Comparison of ENCODE assay signal across 37 cellular contexts in the genomic region with DNA sequence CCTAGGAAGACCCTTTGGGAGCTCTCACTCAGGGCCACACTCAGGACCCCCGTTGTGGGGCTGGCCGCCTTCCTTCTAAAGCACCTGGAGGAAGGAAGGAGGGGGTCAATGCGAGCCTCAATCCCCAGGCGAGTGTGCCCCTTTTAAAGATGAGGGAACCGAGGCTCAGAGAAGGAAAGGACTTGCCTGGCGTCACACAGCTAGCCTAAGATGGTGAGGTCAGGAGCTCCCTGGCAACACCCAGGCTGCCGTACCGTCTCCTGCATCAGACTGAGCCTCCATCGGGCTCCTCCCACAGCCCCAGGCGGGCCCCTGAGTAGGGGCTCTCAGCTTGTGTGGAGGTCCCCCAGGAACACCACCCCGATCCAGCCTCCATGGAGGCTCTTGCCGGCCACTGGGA. TPM values are rescaled to one million over a fixed set of nuclear protein-coding genes. Genes with fewer than 3 reads are reported as not detected.
A peak's percentile ranks its signal among the peaks of the same experiment; 100 is the strongest.
DNase-seq lines count a peak whose midpoint lies in the region; ATAC-seq, FAIRE-seq and TF ChIP-seq lines count a peak whose summit lies in the region.
"Had no signal": no experiment of that assay in that cellular context is flagged by ENCODE, and none has a peak within 500 bp of the region (broad histone marks: within the 10 kb centered on the region; RNA-seq: fewer than 3 reads in every experiment).

No MANE protein-coding gene starts in this region.

- H3K4me2 ChIP-seq in GM23338 (peak overlapping the region; percentile 80; the same call in 1 of the 2 replicates), H1 (ENCODE audit: insufficient read depth in 1 of 2, low read depth in 2 of 2, low read length in 2 of 2) (peak overlapping the region; percentile 48 to 89), neural progenitor cell (peak overlapping the region; percentile 69)

- no peak overlapping the region for H2AK5ac ChIP-seq in H1 (ENCODE audit: low read depth, low read length)

- H4K20me1 ChIP-seq in GM23338 (replicated peaks; ENCODE audit: insufficient read depth) (no peaks in the 10 kb centered on the region), H1 (replicated peaks in 1 of 2; ENCODE audit: control insufficient read depth in 1 of 2, insufficient read depth in 2 of 2, low read length in 2 of 2) (no peaks in the 10 kb centered on the region), neural progenitor cell (ENCODE audit: low read depth) (peaks cover 21% of the 10 kb centered on the region)

- no peaks in the 10 kb centered on the region for H3K4me1 ChIP-seq in BE2C
- H3K4me1 ChIP-seq in GM23338 (ENCODE audit: insufficient read depth) = peaks cover 5% of the 10 kb centered on the region
- peaks cover 0 to 23% (median 15%) of the 10 kb centered on the region in 4 experiments; a peak in 6 of 7 replicates for H3K4me1 ChIP-seq in H1 (replicated peaks in 1 of 4; ENCODE audit: control insufficient read depth in 3 of 4, insufficient read depth in 4 of 4, low read length in 3 of 4)
- H3K4me1 ChIP-seq in neural progenitor cell = peaks cover 21% of the 10 kb centered on the region
- H3K4me1 ChIP-seq: pancreas had no signal

- H2BK12ac ChIP-seq in H1 (ENCODE audit: low read depth, low read length) = no peak overlapping the region

- DNase-seq in BE2C (peak; percentile 5), GM23338 (ENCODE audit: low spot score) (no peak), H1 (ENCODE audit: low read depth in 1 of 2, low spot score in 2 of 2) (no peak), neural progenitor cell (ENCODE audit: low spot score) (no peak), SHP77 (lab: John Stamatoyannopoulos, UW) (no peak), OCI-M2 (lab: John Stamatoyannopoulos, UW; ENCODE audit: unreplicated experiment) (no peak), ecto neural progenitor cell (ENCODE audit: low spot score) (no peak)
- DNase-seq: activated CD4-positive, alpha-beta memory T cell treated with anti-CD3 and anti-CD28 coated beads, Interleukin-2, amount 10 ng/mL, durations not matched to agents 7 days and 5 days; activated CD8-positive, alpha-beta memory T cell treated with anti-CD3 and anti-CD28 coated beads, Interleukin-2, amount 50 U/mL, for 48 hours; activated naive CD4-positive, alpha-beta T cell treated with Interleukin-2 at 50 U/mL for 16 hours; AML-193; CD8-positive, alpha-beta T cell; cerebellar nuclear complex; DMS 273 treated with DMSO at 0.1 percent for 48 hours; esophagus squamous epithelium; foreskin melanocyte; heart right ventricle; KG1; MG63; natural killer cell; NCI-H2029 treated with DMSO at 0.1 percent for 48 hours; NCI-H526; NK-92 treated with Interleukin-12 subunit alpha and Interleukin-12 subunit beta, amount 100 ng/mL, for 24 hours; SHP77 treated with DMSO at 0.1 percent for 48 hours; stimulated activated CD4-positive, alpha-beta T cell treated with anti-CD3 and anti-CD28 coated beads, Interleukin-4, amount 100 ng/mL, for 4 hours had no signal

- no peak overlapping the region for H3K9ac ChIP-seq in H1 (replicated peaks in 1 of 4; ENCODE audit: extremely low read depth in 1 of 4, low read depth in 3 of 4, low read length in 3 of 4)
- no peak overlapping the region for H3K9ac ChIP-seq in neural progenitor cell

- H3K4me3 ChIP-seq in BE2C (ENCODE audit: low read depth, low read length) (no peak overlapping the region), GM23338 (peak overlapping the region; percentile 57), H1 (ENCODE audit: extremely low read depth in 1 of 4, insufficient read depth in 2 of 4, low read depth in 3 of 4, low read length in 4 of 4) (peak overlapping the region; percentile 6 to 57 (median 26); a peak in 4 of 8 replicates), neural progenitor cell (peak overlapping the region; percentile 30)
- H3K4me3 ChIP-seq: lung, MG63 had no signal

- H3K9me3 Mint-ChIP-seq in GM23338 = no peaks in the 10 kb centered on the region
- no peaks in the 10 kb centered on the region for H3K9me3 Mint-ChIP-seq in neural progenitor cell
- H3K9me3 Mint-ChIP-seq: activated CD4-positive, alpha-beta memory T cell treated with anti-CD3 and anti-CD28 coated beads, Interleukin-2, amount 10 ng/mL, durations not matched to agents 7 days and 5 days; activated T-helper 1 cell treated with anti-CD3 and anti-CD28 coated beads, Interleukin-12 subunit alpha, Interleukin-12 subunit beta, Interleukin-2, Interleukin-4 antibody, amounts not matched to agents 30 ng/mL and 10 ng/mL and 1 ng/mL, durations not matched to agents 14 hours and 24 hours and 36 hours; CD8-positive, alpha-beta T cell; natural killer cell; T-helper 2 cell treated with Interferon-gamma antibody and Interleukin-4, amounts not matched to agents 5 μg/mL and 100 μg/mL, for 36 hours had no signal

- H3K27ac Mint-ChIP-seq in GM23338 (no peak overlapping the region), neural progenitor cell (no peak overlapping the region)
- H3K27ac Mint-ChIP-seq: activated CD4-positive, alpha-beta memory T cell treated with anti-CD3 and anti-CD28 coated beads, Interleukin-2, amount 10 ng/mL, durations not matched to agents 7 days and 5 days; activated T-helper 1 cell treated with anti-CD3 and anti-CD28 coated beads, Interleukin-12 subunit alpha, Interleukin-12 subunit beta, Interleukin-2, Interleukin-4 antibody, amounts not matched to agents 30 ng/mL and 10 ng/mL and 1 ng/mL, durations not matched to agents 14 hours and 24 hours and 36 hours; brain; CD8-positive, alpha-beta T cell; natural killer cell; T-helper 2 cell treated with Interferon-gamma antibody and Interleukin-4, amounts not matched to agents 5 μg/mL and 100 μg/mL, for 36 hours had no signal

- no peak overlapping the region for H3K23ac ChIP-seq in H1 (ENCODE audit: insufficient read length)

- H3K56ac ChIP-seq in H1 (replicated peaks; ENCODE audit: insufficient read length, low read depth, low read length) = no peak overlapping the region

- no peaks in the 10 kb centered on the region for H3K79me1 ChIP-seq in H1 (ENCODE audit: low read depth, low read length)

- no peak overlapping the region for H3K4me3 Mint-ChIP-seq in GM23338
- H3K4me3 Mint-ChIP-seq in neural progenitor cell = no peak overlapping the region
- H3K4me3 Mint-ChIP-seq: activated CD4-positive, alpha-beta memory T cell treated with anti-CD3 and anti-CD28 coated beads, Interleukin-2, amount 10 ng/mL, durations not matched to agents 7 days and 5 days; activated T-helper 1 cell treated with anti-CD3 and anti-CD28 coated beads, Interleukin-12 subunit alpha, Interleukin-12 subunit beta, Interleukin-2, Interleukin-4 antibody, amounts not matched to agents 30 ng/mL and 10 ng/mL and 1 ng/mL, durations not matched to agents 14 hours and 24 hours and 36 hours; brain; CD8-positive, alpha-beta T cell; natural killer cell; T-helper 2 cell treated with Interferon-gamma antibody and Interleukin-4, amounts not matched to agents 5 μg/mL and 100 μg/mL, for 36 hours had no signal

- CTCF ChIA-PET in H1 (lab: Charles Lee; ENCODE audit: partially characterized antibody) = interaction anchor here (1.0 to 5.3 kb wide), 3 partner anchors 12 to 17 kb away, joined by 3 to 53 read pairs (median 11); no protein-coding TSS in a partner anchor

- H3K79me2 ChIP-seq in GM23338 (replicated peaks; ENCODE audit: insufficient read depth) = no peaks in the 10 kb centered on the region
- no peaks in the 10 kb centered on the region for H3K79me2 ChIP-seq in H1 (ENCODE audit: control insufficient read depth in 1 of 2, insufficient read depth in 2 of 2, low read length in 2 of 2)
- H3K79me2 ChIP-seq in neural progenitor cell (ENCODE audit: low read depth) = no peaks in the 10 kb centered on the region

- no peak for FAIRE-seq in H1 (lab: Jason Lieb, UNC)
- FAIRE-seq: endometrium, GM12892, pancreas had no signal

- peak; percentile 49 for ATAC-seq in GM23338
- no peak for ATAC-seq in HG03460 (IDR thresholded peaks at IDR 0.05; ENCODE audit: unreplicated experiment)
- ATAC-seq: CD8-positive, alpha-beta T cell; natural killer cell had no signal

- POLR2A ChIA-PET in H1 (lab: Charles Lee; ENCODE audit: partially characterized antibody) = no interaction called here

- H3K14ac ChIP-seq in H1 (ENCODE audit: insufficient read length) = no peak overlapping the region

- H3F3A ChIP-seq in GM23338 (replicated peaks; ENCODE audit: low read depth) (no peaks in the 10 kb centered on the region), neural progenitor cell (ENCODE audit: low read depth) (peaks cover 15% of the 10 kb centered on the region)

- no peak overlapping the region for H2BK20ac ChIP-seq in H1 (ENCODE audit: low read length)

- H2AFZ ChIP-seq in GM23338 = peak overlapping the region; percentile 90
- no peak overlapping the region for H2AFZ ChIP-seq in H1 (ENCODE audit: low read length)
- no peak overlapping the region for H2AFZ ChIP-seq in neural progenitor cell (replicated peaks)

- no peak for TF ChIP-seq RAD21 in H1 (IDR thresholded peaks at IDR 0.05 in 1 of 2, conservative IDR thresholded peaks at IDR 0.05 in 1 of 2; ENCODE audit: low read depth in 2 of 2, low read length in 2 of 2)

- H3K27me3 Mint-ChIP-seq in GM23338 (ENCODE audit: insufficient read depth, low read depth, poor library complexity) (peaks cover 11% of the 10 kb centered on the region), neural progenitor cell (ENCODE audit: insufficient read depth, low read depth) (peaks cover 7% of the 10 kb centered on the region)
- H3K27me3 Mint-ChIP-seq: activated CD4-positive, alpha-beta memory T cell treated with anti-CD3 and anti-CD28 coated beads, Interleukin-2, amount 10 ng/mL, durations not matched to agents 7 days and 5 days had no signal

- no peak overlapping the region; the same call in 1 of the 2 replicates for H2BK15ac ChIP-seq in H1 (ENCODE audit: low read length)

- TF ChIP-seq CTCF in BE2C (IDR thresholded peaks at IDR 0.05; ENCODE audit: low read depth, low read length) (no peak), GM23338 (conservative IDR thresholded peaks at IDR 0.05; ENCODE audit: low read depth in 2 of 2) (no peak), H1 (IDR thresholded peaks at IDR 0.05; ENCODE audit: control extremely low read depth in 1 of 3, insufficient read depth in 1 of 3, low read depth in 1 of 3, low read length in 3 of 3) (no peak), neural progenitor cell (IDR thresholded peaks at IDR 0.05) (no peak)

- no peaks in the 10 kb centered on the region for H3K36me3 Mint-ChIP-seq in GM23338 (ENCODE audit: low read depth)
- no peaks in the 10 kb centered on the region for H3K36me3 Mint-ChIP-seq in neural progenitor cell
- H3K36me3 Mint-ChIP-seq: brain; CD8-positive, alpha-beta T cell; natural killer cell had no signal

- H4K91ac ChIP-seq in H1 (replicated peaks; ENCODE audit: insufficient read length, low read length) = peak overlapping the region; percentile 25

- no peaks in the 10 kb centered on the region for H3K9me3 ChIP-seq in BE2C
- H3K9me3 ChIP-seq in H1 (ENCODE audit: insufficient read depth in 2 of 2, low read depth in 1 of 2, low read length in 1 of 2) = no peaks in the 10 kb centered on the region
- H3K9me3 ChIP-seq in neural progenitor cell (ENCODE audit: low read depth) = no peaks in the 10 kb centered on the region
- H3K9me3 ChIP-seq: esophagus squamous epithelium, heart right ventricle, MG63, pancreas had no signal

- H3K18ac ChIP-seq in H1 (ENCODE audit: extremely low read depth, low read length) = no peak overlapping the region; the same call in 1 of the 2 replicates

- peaks cover 16% of the 10 kb centered on the region for H3K4me1 Mint-ChIP-seq in GM23338
- peaks cover 22% of the 10 kb centered on the region for H3K4me1 Mint-ChIP-seq in neural progenitor cell
- H3K4me1 Mint-ChIP-seq: activated CD4-positive, alpha-beta memory T cell treated with anti-CD3 and anti-CD28 coated beads, Interleukin-2, amount 10 ng/mL, durations not matched to agents 7 days and 5 days; natural killer cell had no signal

- no peaks in the 10 kb centered on the region; the same call in 1 of the 2 replicates for H3K23me2 ChIP-seq in H1 (ENCODE audit: low read depth, low read length)

- H3K4ac ChIP-seq in H1 (replicated peaks; ENCODE audit: insufficient read length, low read depth, low read length) = no peak overlapping the region

- H4K5ac ChIP-seq in H1 (ENCODE audit: insufficient read length, low read depth, low read length) = no peak overlapping the region

- no peak for TF ChIP-seq EP300 in H1 (IDR thresholded peaks at IDR 0.05; ENCODE audit: borderline replicate concordance in 1 of 2, low read depth in 2 of 2, low read length in 2 of 2)

- H2BK120ac ChIP-seq in H1 (replicated peaks; ENCODE audit: low read depth, low read length) = no peak overlapping the region

- H3K27ac ChIP-seq in GM23338 (ENCODE audit: low read depth) (no peak overlapping the region), H1 (ENCODE audit: low read depth, low read length) (no peak overlapping the region), neural progenitor cell (no peak overlapping the region)
- H3K27ac ChIP-seq: esophagus squamous epithelium, heart right ventricle, pancreas had no signal

- TF ChIP-seq POLR2A in H1 (IDR thresholded peaks at IDR 0.05; ENCODE audit: control extremely low read depth in 1 of 2, low read depth in 2 of 2, low read length in 2 of 2) = no peak

- no peak overlapping the region for H2BK5ac ChIP-seq in H1 (ENCODE audit: low read depth, low read length)

- no peaks in the 10 kb centered on the region for H3K36me3 ChIP-seq in BE2C
- H3K36me3 ChIP-seq in GM23338 (ENCODE audit: insufficient read depth) = no peaks in the 10 kb centered on the region
- no peaks in the 10 kb centered on the region for H3K36me3 ChIP-seq in H1 (ENCODE audit: control insufficient read depth in 2 of 4, insufficient read depth in 4 of 4, low read length in 3 of 4)
- H3K36me3 ChIP-seq in neural progenitor cell = no peaks in the 10 kb centered on the region
- H3K36me3 ChIP-seq: esophagus squamous epithelium, heart right ventricle, MG63, pancreas had no signal

- H3K9me2 ChIP-seq in GM23338 (ENCODE audit: insufficient read depth) = no peaks in the 10 kb centered on the region

- WGBS in H1 (ENCODE audit: extremely low coverage in 1 of 2, insufficient coverage in 1 of 2, insufficient read length in 1 of 2, insufficient replicate concordance in 2 of 2, low coverage in 1 of 2, low lambda C conversion rate in 2 of 2, missing lambda C conversion rate in 1 of 2), 2 experiments = 70% methylated on average over 11 of the region's 12 CpGs; no CpG with 5 or more reads in 1 of the 2 experiments

- H4K8ac ChIP-seq in H1 (ENCODE audit: extremely low read depth, insufficient read depth, low read length) = no peak overlapping the region

- H3K27me3 ChIP-seq in BE2C = no peaks in the 10 kb centered on the region
- H3K27me3 ChIP-seq in GM23338 (ENCODE audit: insufficient read depth) = peaks cover 11% of the 10 kb centered on the region; the same call in 1 of the 2 replicates
- peaks cover 0 to 28% (median 17%) of the 10 kb centered on the region in 4 experiments; a peak in 5 of 7 replicates for H3K27me3 ChIP-seq in H1 (replicated peaks in 1 of 4; ENCODE audit: control insufficient read depth in 3 of 4, extremely low read depth in 1 of 4, insufficient read depth in 3 of 4, low read length in 3 of 4)
- peaks cover 68% of the 10 kb centered on the region for H3K27me3 ChIP-seq in neural progenitor cell
- H3K27me3 ChIP-seq: MG63, pancreas had no signal

RNA-seq across cellular contexts. Expression of gene AIRE, which starts 0.6 kb away (rescaled TPM):
- polyA plus RNA-seq in BE2C (2012; ENCODE audit: insufficient read depth, insufficient read length, low read depth) = not detected
- total RNA-seq in GM23338 (2014; rRNA removed; shearing (Covaris generic)) = 0.10 TPM in 1 of 2 replicates, not detected in the other
- polyA plus RNA-seq in GM23338 (2016; fragmentation: Nextera tagmentation; extraction: Ambion mirVana) (not detected in 2 replicates), H1 (2011; rRNA removed) (0.09 and 0.20 TPM in 2 replicates)
- total RNA-seq in H1 (2021; fragmentation: NEBNext Ultra II Directional; extraction: Animal tissue kit (Norgen Biotek cat#: 25700)) = 0.10 TPM in 1 of 2 replicates, not detected in the other
- 0.10 TPM for polyA plus RNA-seq in H1 (2011; cell fraction: cytosol; rRNA removed)
- polyA plus RNA-seq in H1 (2011; cell fraction: nucleus; rRNA removed) = 1.0 TPM
- 0.16 to 0.23 TPM (median 0.20 TPM) in 3 of 4 replicates, not detected in the other for polyA plus RNA-seq in H1 (2012, experiment 1 of 2)
- 0.09 TPM for polyA plus RNA-seq in H1 (2012, experiment 2 of 2)
- polyA plus RNA-seq in H1 (2013, experiment 1 of 2) = 0.02 TPM
- not detected for polyA plus RNA-seq in H1 (2013, experiment 2 of 2)
- polyA minus RNA-seq in H1 (2011; rRNA and poly(A)+ RNA removed) = 0.06 and 0.10 TPM in 2 replicates
- not detected for polyA minus RNA-seq in H1 (2011; cell fraction: cytosol; rRNA and poly(A)+ RNA removed)
- polyA minus RNA-seq in H1 (2011; cell fraction: nucleus; rRNA and poly(A)+ RNA removed) = 0.30 TPM
- total RNA-seq in neural progenitor cell (ENCODE audit: low replicate concordance) = not detected in 2 replicates
- total RNA-seq: A673; activated T-helper 1 cell treated with anti-CD3 and anti-CD28 coated beads, Interleukin-12 subunit alpha, Interleukin-12 subunit beta, Interleukin-2, Interleukin-4 antibody, amounts not matched to agents 30 ng/mL and 10 ng/mL and 1 ng/mL, durations not matched to agents 14 hours and 24 hours and 36 hours; CD8-positive, alpha-beta T cell; dermis microvascular lymphatic vessel endothelial cell; esophagus squamous epithelium; natural killer cell; pancreas; subcutaneous adipose tissue had no signal
- polyA plus RNA-seq: lung had no signal

RNA-seq across cellular contexts. Expression of gene PFKL, which starts 14.8 kb away (rescaled TPM):
- 23.2 TPM for polyA plus RNA-seq in BE2C (2012; ENCODE audit: insufficient read depth, insufficient read length, low read depth)
- 92.3 and 106 TPM in 2 replicates for total RNA-seq in GM23338 (2014; rRNA removed; shearing (Covaris generic))
- polyA plus RNA-seq in GM23338 (2016; fragmentation: Nextera tagmentation; extraction: Ambion mirVana) (39.9 and 40.3 TPM in 2 replicates), H1 (2011; rRNA removed) (80.2 and 106 TPM in 2 replicates)
- total RNA-seq in H1 (2021; fragmentation: NEBNext Ultra II Directional; extraction: Animal tissue kit (Norgen Biotek cat#: 25700)) = 76.7 and 82.3 TPM in 2 replicates
- 87.2 TPM for polyA plus RNA-seq in H1 (2011; cell fraction: cytosol; rRNA removed)
- polyA plus RNA-seq in H1 (2011; cell fraction: nucleus; rRNA removed) = 210 TPM
- polyA plus RNA-seq in H1 (2012, experiment 1 of 2) = 40.8 to 95.9 TPM (median 88.0 TPM) in 4 replicates
- 60.1 TPM for polyA plus RNA-seq in H1 (2012, experiment 2 of 2)
- 42.3 TPM for polyA plus RNA-seq in H1 (2013, experiment 1 of 2)
- 40.2 TPM for polyA plus RNA-seq in H1 (2013, experiment 2 of 2)
- polyA minus RNA-seq in H1 (2011; rRNA and poly(A)+ RNA removed) = 32.1 and 43.0 TPM in 2 replicates
- 45.9 TPM for polyA minus RNA-seq in H1 (2011; cell fraction: cytosol; rRNA and poly(A)+ RNA removed)
- polyA minus RNA-seq in H1 (2011; cell fraction: nucleus; rRNA and poly(A)+ RNA removed) = 49.0 TPM
- 48.7 and 126 TPM in 2 replicates for total RNA-seq in neural progenitor cell (ENCODE audit: low replicate concordance)

RNA-seq across cellular contexts. Expression of gene DNMT3L, which starts 23.4 kb away (rescaled TPM):
- polyA plus RNA-seq in BE2C (2012; ENCODE audit: insufficient read depth, insufficient read length, low read depth) = not detected
- total RNA-seq in GM23338 (2014; rRNA removed; shearing (Covaris generic)) = not detected in 2 replicates
- polyA plus RNA-seq in GM23338 (2016; fragmentation: Nextera tagmentation; extraction: Ambion mirVana) (0.26 and 0.27 TPM in 2 replicates), H1 (2011; rRNA removed) (0.06 and 0.30 TPM in 2 replicates)
- total RNA-seq in H1 (2021; fragmentation: NEBNext Ultra II Directional; extraction: Animal tissue kit (Norgen Biotek cat#: 25700)) = not detected in 2 replicates
- 0.05 TPM for polyA plus RNA-seq in H1 (2011; cell fraction: cytosol; rRNA removed)
- polyA plus RNA-seq in H1 (2011; cell fraction: nucleus; rRNA removed) = 0.13 TPM
- not detected in 4 replicates for polyA plus RNA-seq in H1 (2012, experiment 1 of 2)
- polyA plus RNA-seq in H1 (2012, experiment 2 of 2) = not detected
- polyA plus RNA-seq in H1 (2013, experiment 1 of 2) = 0.12 TPM
- 0.09 TPM for polyA plus RNA-seq in H1 (2013, experiment 2 of 2)
- polyA minus RNA-seq in H1 (2011; rRNA and poly(A)+ RNA removed) = 0.28 TPM in 1 of 2 replicates, not detected in the other
- polyA minus RNA-seq in H1 (2011; cell fraction: cytosol; rRNA and poly(A)+ RNA removed) = not detected
- not detected for polyA minus RNA-seq in H1 (2011; cell fraction: nucleus; rRNA and poly(A)+ RNA removed)
- not detected in 2 replicates for total RNA-seq in neural progenitor cell (ENCODE audit: low replicate concordance)
- total RNA-seq: A673; activated CD4-positive, alpha-beta memory T cell treated with anti-CD3 and anti-CD28 coated beads, Interleukin-2, amount 10 ng/mL, durations not matched to agents 7 days and 5 days; activated T-helper 1 cell treated with anti-CD3 and anti-CD28 coated beads, Interleukin-12 subunit alpha, Interleukin-12 subunit beta, Interleukin-2, Interleukin-4 antibody, amounts not matched to agents 30 ng/mL and 10 ng/mL and 1 ng/mL, durations not matched to agents 14 hours and 24 hours and 36 hours; CD8-positive, alpha-beta T cell; dermis microvascular lymphatic vessel endothelial cell; esophagus squamous epithelium; heart right ventricle; lung; natural killer cell; pancreas; subcutaneous adipose tissue had no signal
- polyA plus RNA-seq: adipose tissue, heart right ventricle, lung, pancreas had no signal

RNA-seq across cellular contexts. Expression of gene ICOSLG, which starts 44.4 kb away (rescaled TPM):
- polyA plus RNA-seq in BE2C (2012; ENCODE audit: insufficient read depth, insufficient read length, low read depth) = 0.08 TPM
- 2.2 and 4.6 TPM in 2 replicates for total RNA-seq in GM23338 (2014; rRNA removed; shearing (Covaris generic))
- polyA plus RNA-seq in GM23338 (2016; fragmentation: Nextera tagmentation; extraction: Ambion mirVana) (1.3 and 1.6 TPM in 2 replicates), H1 (2011; rRNA removed) (2.3 and 3.1 TPM in 2 replicates)
- 5.5 and 6.7 TPM in 2 replicates for total RNA-seq in H1 (2021; fragmentation: NEBNext Ultra II Directional; extraction: Animal tissue kit (Norgen Biotek cat#: 25700))
- 1.8 TPM for polyA plus RNA-seq in H1 (2011; cell fraction: cytosol; rRNA removed)
- polyA plus RNA-seq in H1 (2011; cell fraction: nucleus; rRNA removed) = 6.0 TPM
- polyA plus RNA-seq in H1 (2012, experiment 1 of 2) = 3.7 to 5.6 TPM (median 4.5 TPM) in 4 replicates
- polyA plus RNA-seq in H1 (2012, experiment 2 of 2) = 4.1 TPM
- polyA plus RNA-seq in H1 (2013, experiment 1 of 2) = 4.3 TPM
- polyA plus RNA-seq in H1 (2013, experiment 2 of 2) = 4.6 TPM
- 4.8 and 7.4 TPM in 2 replicates for polyA minus RNA-seq in H1 (2011; rRNA and poly(A)+ RNA removed)
- polyA minus RNA-seq in H1 (2011; cell fraction: cytosol; rRNA and poly(A)+ RNA removed) = 2.3 TPM
- polyA minus RNA-seq in H1 (2011; cell fraction: nucleus; rRNA and poly(A)+ RNA removed) = 3.5 TPM
- 0.22 and 0.25 TPM in 2 replicates for total RNA-seq in neural progenitor cell (ENCODE audit: low replicate concordance)

RNA-seq across cellular contexts. Expression of gene CFAP410, which starts 54.1 kb away (rescaled TPM):
- polyA plus RNA-seq in BE2C (2012; ENCODE audit: insufficient read depth, insufficient read length, low read depth) = 36.7 TPM
- total RNA-seq in GM23338 (2014; rRNA removed; shearing (Covaris generic)) = 23.2 and 24.0 TPM in 2 replicates
- polyA plus RNA-seq in GM23338 (2016; fragmentation: Nextera tagmentation; extraction: Ambion mirVana) (11.0 and 15.4 TPM in 2 replicates), H1 (2011; rRNA removed) (12.0 and 20.5 TPM in 2 replicates)
- 10.6 and 11.6 TPM in 2 replicates for total RNA-seq in H1 (2021; fragmentation: NEBNext Ultra II Directional; extraction: Animal tissue kit (Norgen Biotek cat#: 25700))
- polyA plus RNA-seq in H1 (2011; cell fraction: cytosol; rRNA removed) = 14.8 TPM
- 59.6 TPM for polyA plus RNA-seq in H1 (2011; cell fraction: nucleus; rRNA removed)
- polyA plus RNA-seq in H1 (2012, experiment 1 of 2) = 6.5 to 11.7 TPM (median 11.0 TPM) in 4 replicates
- polyA plus RNA-seq in H1 (2012, experiment 2 of 2) = 5.2 TPM
- polyA plus RNA-seq in H1 (2013, experiment 1 of 2) = 9.3 TPM
- 7.4 TPM for polyA plus RNA-seq in H1 (2013, experiment 2 of 2)
- 2.4 and 2.6 TPM in 2 replicates for polyA minus RNA-seq in H1 (2011; rRNA and poly(A)+ RNA removed)
- polyA minus RNA-seq in H1 (2011; cell fraction: cytosol; rRNA and poly(A)+ RNA removed) = 4.1 TPM
- polyA minus RNA-seq in H1 (2011; cell fraction: nucleus; rRNA and poly(A)+ RNA removed) = 7.8 TPM
- 7.5 and 17.9 TPM in 2 replicates for total RNA-seq in neural progenitor cell (ENCODE audit: low replicate concordance)
